ENCODE assay signal across 16 cellular contexts in the genomic region with DNA sequence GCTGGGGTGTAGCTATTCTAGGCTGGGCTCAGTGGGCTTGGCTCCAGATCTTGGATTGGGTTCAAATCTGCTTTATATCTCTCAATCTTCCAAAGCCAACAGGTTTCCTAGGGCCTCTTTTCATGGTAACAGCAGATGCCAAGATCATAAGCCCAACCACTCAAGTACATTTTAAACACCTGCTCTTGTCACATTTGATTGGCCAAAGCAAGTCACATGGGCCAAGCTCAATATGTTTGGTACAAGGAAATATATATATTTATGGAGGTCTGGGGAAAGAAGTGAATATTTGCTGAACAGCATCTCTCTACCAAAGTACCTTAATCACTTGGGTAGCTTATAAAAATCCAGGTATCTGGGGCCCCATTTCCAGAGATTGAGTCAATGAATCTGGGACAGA.
"Had no signal": no experiment of that assay in that cellular context is flagged by ENCODE, and none has a peak within 500 bp of the region (broad histone marks: within the 10 kb centered on the region; RNA-seq: fewer than 3 reads in every experiment).

No MANE protein-coding gene starts in this region.

- ATAC-seq: activated CD8-positive, alpha-beta T cell treated with anti-CD3 and anti-CD28 coated beads, Interleukin-2, amount 10 ng/mL, durations not matched to agents 7 days and 5 days; activated naive CD8-positive, alpha-beta T cell treated with anti-CD3 and anti-CD28 coated beads, Interleukin-2, amount 50 U/mL, for 24 hours; left lobe of liver; naive thymus-derived CD4-positive, alpha-beta T cell; upper lobe of right lung had no signal

- DNase-seq: activated CD4-positive, alpha-beta T cell treated with anti-CD3 and anti-CD28 coated beads for 4 hours; activated CD8-positive, alpha-beta memory T cell treated with anti-CD3 and anti-CD28 coated beads, Interleukin-2, amount 50 U/mL, for 48 hours; activated CD8-positive, alpha-beta T cell treated with anti-CD3 and anti-CD28 coated beads, Interleukin-2, amount 10 ng/mL, durations not matched to agents 7 days and 5 days; activated naive CD4-positive, alpha-beta T cell treated with Interleukin-2 at 50 U/mL for 16 hours; activated naive CD8-positive, alpha-beta T cell treated with anti-CD3 and anti-CD28 coated beads, Interleukin-2, amount 50 U/mL, for 24 hours; foreskin melanocyte; head of caudate nucleus; islet precursor cell; mammary epithelial cell; naive thymus-derived CD4-positive, alpha-beta T cell; retina; stimulated activated CD4-positive, alpha-beta T cell treated with anti-CD3 and anti-CD28 coated beads, Interleukin-15, amount 100 ng/mL, for 24 hours; stimulated activated CD4-positive, alpha-beta T cell treated with anti-CD3 and anti-CD28 coated beads, Interleukin-4, amount 100 ng/mL, for 24 hours; upper lobe of right lung had no signal

- H3K27me3 ChIP-seq: ascending aorta, upper lobe of right lung had no signal

- H3K27ac ChIP-seq: ascending aorta, upper lobe of right lung had no signal

- H3K9me3 ChIP-seq: ascending aorta, upper lobe of right lung had no signal

- H3K4me1 ChIP-seq: upper lobe of right lung had no signal

- H3K4me3 ChIP-seq: ascending aorta, upper lobe of right lung had no signal
